1 cellular context compared by ENCODE assay signal in the genomic region with DNA sequence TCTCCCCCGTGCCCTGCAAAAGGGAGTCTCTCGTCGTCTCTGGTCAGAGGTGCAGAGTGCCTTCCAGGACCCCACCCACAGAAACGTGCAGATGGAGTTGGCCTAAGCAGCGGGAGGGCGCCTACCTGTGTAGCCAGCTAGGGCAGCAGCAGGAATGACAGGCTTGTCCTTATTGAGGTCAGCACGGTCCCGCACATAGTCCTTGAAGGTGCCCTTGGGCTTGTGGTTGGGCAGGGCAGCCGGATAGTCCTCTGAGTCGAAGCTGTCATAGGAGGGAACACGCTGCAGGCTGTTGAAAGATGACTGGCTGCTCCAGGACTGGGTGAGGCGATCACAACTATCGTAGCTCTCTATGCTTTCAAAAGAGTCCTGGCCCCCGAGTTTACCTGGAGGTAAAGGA.
TF ChIP-seq lines count a peak whose summit lies in the region.

No MANE protein-coding gene starts in this region.

TF ChIP-seq in HepG2, 621 proteins besides CTCF, POLR2A, EP300 and RAD21 (continued from another document):
- TF ChIP-seq, protein P1, sequence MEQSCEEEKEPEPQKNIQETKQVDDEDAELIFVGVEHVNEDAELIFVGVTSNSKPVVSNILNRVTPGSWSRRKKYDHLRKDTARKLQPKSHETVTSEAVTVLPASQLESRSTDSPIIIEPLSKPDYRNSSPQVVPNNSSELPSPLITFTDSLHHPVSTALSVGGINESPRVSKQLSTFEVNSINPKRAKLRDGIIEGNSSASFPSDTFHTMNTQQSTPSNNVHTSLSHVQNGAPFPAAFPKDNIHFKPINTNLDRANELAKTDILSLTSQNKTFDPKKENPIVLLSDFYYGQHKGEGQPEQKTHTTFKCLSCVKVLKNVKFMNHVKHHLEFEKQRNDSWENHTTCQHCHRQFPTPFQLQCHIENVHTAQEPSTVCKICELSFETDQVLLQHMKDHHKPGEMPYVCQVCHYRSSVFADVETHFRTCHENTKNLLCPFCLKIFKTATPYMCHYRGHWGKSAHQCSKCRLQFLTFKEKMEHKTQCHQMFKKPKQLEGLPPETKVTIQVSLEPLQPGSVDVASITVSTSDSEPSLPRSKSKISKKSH (CRISPR knock-in tag; IDR thresholded peaks at IDR 0.05; ENCODE audit: borderline replicate concordance), result no peak
- TF ChIP-seq ZNF713 (CRISPR knock-in tag; IDR thresholded peaks at IDR 0.05), result no peak
- no peak for TF ChIP-seq MIER2 (CRISPR knock-in tag; IDR thresholded peaks at IDR 0.05)
- TF ChIP-seq, protein P2, sequence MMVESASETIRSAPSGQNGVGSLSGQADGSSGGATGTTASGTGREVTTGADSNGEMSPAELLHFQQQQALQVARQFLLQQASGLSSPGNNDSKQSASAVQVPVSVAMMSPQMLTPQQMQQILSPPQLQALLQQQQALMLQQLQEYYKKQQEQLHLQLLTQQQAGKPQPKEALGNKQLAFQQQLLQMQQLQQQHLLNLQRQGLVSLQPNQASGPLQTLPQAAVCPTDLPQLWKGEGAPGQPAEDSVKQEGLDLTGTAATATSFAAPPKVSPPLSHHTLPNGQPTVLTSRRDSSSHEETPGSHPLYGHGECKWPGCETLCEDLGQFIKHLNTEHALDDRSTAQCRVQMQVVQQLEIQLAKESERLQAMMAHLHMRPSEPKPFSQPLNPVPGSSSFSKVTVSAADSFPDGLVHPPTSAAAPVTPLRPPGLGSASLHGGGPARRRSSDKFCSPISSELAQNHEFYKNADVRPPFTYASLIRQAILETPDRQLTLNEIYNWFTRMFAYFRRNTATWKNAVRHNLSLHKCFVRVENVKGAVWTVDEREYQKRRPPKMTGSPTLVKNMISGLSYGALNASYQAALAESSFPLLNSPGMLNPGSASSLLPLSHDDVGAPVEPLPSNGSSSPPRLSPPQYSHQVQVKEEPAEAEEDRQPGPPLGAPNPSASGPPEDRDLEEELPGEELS (CRISPR knock-in tag; IDR thresholded peaks at IDR 0.05), result no peak
- TF ChIP-seq CBFB (CRISPR knock-in tag; IDR thresholded peaks at IDR 0.05), result no peak
- no peak for TF ChIP-seq ZNF562 (CRISPR knock-in tag; IDR thresholded peaks at IDR 0.05; ENCODE audit: borderline replicate concordance)
- TF ChIP-seq, protein P3, sequence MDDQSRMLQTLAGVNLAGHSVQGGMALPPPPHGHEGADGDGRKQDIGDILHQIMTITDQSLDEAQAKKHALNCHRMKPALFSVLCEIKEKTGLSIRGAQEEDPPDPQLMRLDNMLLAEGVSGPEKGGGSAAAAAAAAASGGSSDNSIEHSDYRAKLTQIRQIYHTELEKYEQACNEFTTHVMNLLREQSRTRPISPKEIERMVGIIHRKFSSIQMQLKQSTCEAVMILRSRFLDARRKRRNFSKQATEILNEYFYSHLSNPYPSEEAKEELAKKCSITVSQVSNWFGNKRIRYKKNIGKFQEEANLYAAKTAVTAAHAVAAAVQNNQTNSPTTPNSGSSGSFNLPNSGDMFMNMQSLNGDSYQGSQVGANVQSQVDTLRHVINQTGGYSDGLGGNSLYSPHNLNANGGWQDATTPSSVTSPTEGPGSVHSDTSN (CRISPR knock-in tag; IDR thresholded peaks at IDR 0.05; ENCODE audit: borderline replicate concordance), result no peak
- no peak for TF ChIP-seq KDM3A (CRISPR knock-in tag; IDR thresholded peaks at IDR 0.05; ENCODE audit: low read depth)
- no peak for TF ChIP-seq AGO2 (optimal IDR thresholded peaks at IDR 0.05; ENCODE audit: low read depth, low read length)
- no peak for TF ChIP-seq MTA3 (CRISPR knock-in tag; IDR thresholded peaks at IDR 0.05)
